ENCODE assay signal across 16 cellular contexts in genomic region chr5:44807269-44807668, GRCh38. TPM values are rescaled to one million over a fixed set of nuclear protein-coding genes. Genes with fewer than 3 reads are reported as not detected.
DNase-seq lines count a peak whose midpoint lies in the region; ATAC-seq, FAIRE-seq and TF ChIP-seq lines count a peak whose summit lies in the region.
"Had no signal": no experiment of that assay in that cellular context is flagged by ENCODE, and none has a peak within 500 bp of the region (broad histone marks: within the 10 kb centered on the region; RNA-seq: fewer than 3 reads in every experiment).

No MANE protein-coding gene starts in this region.

- peaks cover 21% of the 10 kb centered on the region for H3K4me1 ChIP-seq in neuron (ENCODE audit: insufficient read depth, low read length)

- no peak overlapping the region for H3K4me3 ChIP-seq in bronchial epithelial cell (ENCODE audit: low read depth, low read length)
- peak overlapping the region; percentile 69 for H3K4me3 ChIP-seq in neuron (ENCODE audit: low read length)

- TF ChIP-seq POLR2A in GM18505 (IDR thresholded peaks at IDR 0.05; ENCODE audit: borderline replicate concordance, extremely low read depth, insufficient read depth, insufficient read length), result no peak

- ATAC-seq in GM18505 (IDR thresholded peaks at IDR 0.05; ENCODE audit: unreplicated experiment) (no peak), HG03565 (IDR thresholded peaks at IDR 0.05; ENCODE audit: unreplicated experiment) (no peak)

- FAIRE-seq in bronchial epithelial cell (lab: Jason Lieb, UNC), result no peak

- no peaks in the 10 kb centered on the region for H3K36me3 ChIP-seq in bronchial epithelial cell (ENCODE audit: control insufficient read depth, insufficient read depth, low read length)
- peaks cover 16% of the 10 kb centered on the region for H3K36me3 ChIP-seq in neuron (ENCODE audit: insufficient read depth, low read length)
- H3K36me3 ChIP-seq: vagina had no signal

- H3K9me3 ChIP-seq in neuron (ENCODE audit: low read length), result no peaks in the 10 kb centered on the region
- H3K9me3 ChIP-seq: SK-N-SH, vagina had no signal

- no peak for TF ChIP-seq CTCF in bronchial epithelial cell (IDR thresholded peaks at IDR 0.05; ENCODE audit: insufficient read depth, low read length, severe bottlenecking)

- H3K27me3 ChIP-seq in bronchial epithelial cell (ENCODE audit: control insufficient read depth, insufficient read depth, low read length) (no peaks in the 10 kb centered on the region), neuron (ENCODE audit: insufficient read depth, low read length) (no peaks in the 10 kb centered on the region)
- H3K27me3 ChIP-seq: vagina had no signal

- no peak overlapping the region for H2AFZ ChIP-seq in neuron (ENCODE audit: low read depth, low read length)

- peak; percentile 32 for DNase-seq in NCI-H82 (lab: John Stamatoyannopoulos, UW)
- DNase-seq in NCI-H82 treated with DMSO at 0.1 percent for 48 hours (lab: John Stamatoyannopoulos, UW; ENCODE audit: unreplicated experiment), result no peak
- peak; percentile 48 for DNase-seq in NCI-H748 (lab: John Stamatoyannopoulos, UW; ENCODE audit: unreplicated experiment)
- DNase-seq in bronchial epithelial cell (ENCODE audit: low read depth), result peak; percentile 80
- no peak for DNase-seq in SHP77 (lab: John Stamatoyannopoulos, UW)
- DNase-seq: activated B cell treated with CpG ODN at 0.5 μM for 24 hours; activated naive CD4-positive, alpha-beta T cell treated with anti-CD3 and anti-CD28 coated beads for 36 hours; COR-L47; GOT3; KG1; NCI-H1694; SK-N-SH had no signal

RNA-seq across cellular contexts. Expression of gene MRPS30, which starts 1.5 kb away (rescaled TPM):
- total RNA-seq in bronchial epithelial cell, result 46.7 and 61.6 TPM in 2 replicates

Comparison
In these comparisons a context has a peak if more than half of its experiments do, and no peak if none do; other contexts are left out.
1. DNase-seq: peak in NCI-H82 (single experiment), NCI-H748 (single experiment) and bronchial epithelial cell (single experiment); none in NCI-H82 treated with DMSO at 0.1 percent for 48 hours (single experiment) and SHP77 (0 of 2).